8 cellular contexts compared by ENCODE assay signal in the genomic region with DNA sequence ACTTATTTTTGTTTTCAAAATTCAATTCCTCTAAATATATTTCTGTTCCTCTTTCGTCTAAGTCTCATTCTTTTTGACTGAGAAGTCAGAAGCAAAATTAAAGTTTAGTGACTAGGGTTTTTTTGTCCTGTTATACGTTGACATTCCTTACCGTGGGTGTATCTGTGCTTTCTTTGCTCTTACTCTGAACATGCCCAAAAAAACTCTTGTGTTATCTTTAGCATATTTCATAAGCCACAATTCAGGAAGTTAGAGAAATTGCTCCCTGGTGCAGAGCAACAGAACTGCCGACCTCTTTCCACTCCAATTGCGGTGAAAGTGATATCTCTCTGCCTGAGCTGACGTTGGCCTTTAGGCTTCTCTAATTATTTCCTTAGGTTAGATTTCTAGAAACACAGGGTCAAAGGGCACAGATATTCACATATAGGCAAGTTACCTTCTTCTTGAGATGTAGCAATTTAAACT.
DNase-seq lines count a peak whose midpoint lies in the region; ATAC-seq, FAIRE-seq and TF ChIP-seq lines count a peak whose summit lies in the region.

No MANE protein-coding gene starts in this region.

- H3K27me3 Mint-ChIP-seq in natural killer cell treated with Interleukin-12 subunit alpha and Interleukin-12 subunit beta and Interleukin-15 and Interleukin-18, amount 100 ng/mL, for 72 hours: no peaks in the 10 kb centered on the region

- no peaks in the 10 kb centered on the region for H3K36me3 ChIP-seq in RWPE2 (ENCODE audit: low read depth)

- ATAC-seq in GM21737 (IDR thresholded peaks at IDR 0.05; ENCODE audit: unreplicated experiment) (peak; percentile 19), RWPE2 (ENCODE audit: low read depth) (no peak), GM19035 (IDR thresholded peaks at IDR 0.05; ENCODE audit: unreplicated experiment) (no peak)
- no peak for ATAC-seq in natural killer cell treated with Interleukin-12 subunit alpha and Interleukin-12 subunit beta and Interleukin-15 and Interleukin-18, amount 100 ng/mL, for 72 hours

- peak overlapping the region; percentile 87 to 99 for H3K27ac Mint-ChIP-seq in natural killer cell treated with Interleukin-12 subunit alpha and Interleukin-12 subunit beta and Interleukin-15 and Interleukin-18, amount 100 ng/mL, for 72 hours

- no peak for FAIRE-seq in D721Med (lab: Jason Lieb, UNC)

- H3K4me1 ChIP-seq in RWPE2 (ENCODE audit: insufficient read depth, poor library complexity, severe bottlenecking): peaks cover 58% of the 10 kb centered on the region

- H3K36me3 Mint-ChIP-seq in natural killer cell treated with Interleukin-12 subunit alpha and Interleukin-12 subunit beta and Interleukin-15 and Interleukin-18, amount 100 ng/mL, for 72 hours: no peaks in the 10 kb centered on the region

- no peak for TF ChIP-seq CTCF in RWPE2 (IDR thresholded peaks at IDR 0.05; ENCODE audit: poor library complexity, severe bottlenecking)
- TF ChIP-seq CTCF in D721Med (IDR thresholded peaks at IDR 0.05; ENCODE audit: insufficient read depth, missing control alignments): no peak

- DNase-seq in AG20443 (ENCODE audit: low spot score) (peak; percentile 75), RWPE2 (ENCODE audit: low spot score) (no peak), dermis microvascular lymphatic vessel endothelial cell (ENCODE audit: low read depth in 2 of 2) (peak; percentile 47 to 53), D721Med (ENCODE audit: insufficient read length, low spot score) (no peak), G401 (ENCODE audit: low spot score) (no peak)
- DNase-seq in natural killer cell treated with Interleukin-12 subunit alpha and Interleukin-12 subunit beta and Interleukin-15 and Interleukin-18, amount 100 ng/mL, for 72 hours (ENCODE audit: low spot score): no peak

- H3K4me3 Mint-ChIP-seq in natural killer cell treated with Interleukin-12 subunit alpha and Interleukin-12 subunit beta and Interleukin-15 and Interleukin-18, amount 100 ng/mL, for 72 hours: peak overlapping the region; percentile 83

- in situ Hi-C loops in G401 (cut with HindIII; ENCODE audit: low sequenced_read_pairs): no loop called here

- H3K27me3 ChIP-seq in RWPE2 (ENCODE audit: insufficient read depth, poor library complexity, severe bottlenecking): no peaks in the 10 kb centered on the region

- H3K9me3 Mint-ChIP-seq in natural killer cell treated with Interleukin-12 subunit alpha and Interleukin-12 subunit beta and Interleukin-15 and Interleukin-18, amount 100 ng/mL, for 72 hours: no peaks in the 10 kb centered on the region

- peaks cover 44 to 47% of the 10 kb centered on the region in 2 donors for H3K4me1 Mint-ChIP-seq in natural killer cell treated with Interleukin-12 subunit alpha and Interleukin-12 subunit beta and Interleukin-15 and Interleukin-18, amount 100 ng/mL, for 72 hours (ENCODE audit: low read depth in 2 of 2)

- H3K9me3 ChIP-seq in RWPE2 (ENCODE audit: severe bottlenecking): no peaks in the 10 kb centered on the region

- H3K27ac ChIP-seq in RWPE2 (ENCODE audit: poor library complexity, severe bottlenecking): peak overlapping the region; percentile 92

- no peak overlapping the region for H3K4me3 ChIP-seq in RWPE2 (ENCODE audit: severe bottlenecking)

Comparison
In these comparisons a context has a peak if more than half of its experiments do, and no peak if none do; other contexts are left out.
1. DNase-seq: peak in AG20443 (single experiment) and dermis microvascular lymphatic vessel endothelial cell (2 of 2); none in RWPE2 (single experiment), natural killer cell treated with Interleukin-12 subunit alpha and Interleukin-12 subunit beta and Interleukin-15 and Interleukin-18, amount 100 ng/mL, for 72 hours (single experiment), D721Med (single experiment) and G401 (single experiment).